In genomic region chr16:15493416-15494181, GRCh38 we compare ENCODE assay signal across 10 cellular contexts. TPM values are rescaled to one million over a fixed set of nuclear protein-coding genes. Genes with fewer than 3 reads are reported as not detected.
DNase-seq lines count a peak whose midpoint lies in the region; ATAC-seq and TF ChIP-seq lines count a peak whose summit lies in the region.
"Had no signal": no experiment of that assay in that cellular context is flagged by ENCODE, and none has a peak within 500 bp of the region (broad histone marks: within the 10 kb centered on the region; RNA-seq: fewer than 3 reads in every experiment).

No MANE protein-coding gene starts in this region.

- H3K4me2 ChIP-seq in neural progenitor cell = no peak overlapping the region

- CTCF ChIA-PET in RWPE1 (lab: Yijun Ruan, JAX) = no interaction called here

- intact Hi-C loops in psoas muscle (cut with DNase I) (no loop called here), posterior vena cava (cut with DNase I) (loop anchor here in 1 of 2 donors (5.0 kb wide), 1 partner anchor 61 kb away; the partner anchor contains the start of gene BMERB1)

- H3K4me1 ChIP-seq in psoas muscle (peaks cover 14% of the 10 kb centered on the region), neural progenitor cell (peaks cover 19% of the 10 kb centered on the region)

- H3K27me3 ChIP-seq in psoas muscle (ENCODE audit: insufficient read depth in 3 of 3, low read length in 2 of 3) (no peaks in the 10 kb centered on the region), neural progenitor cell (no peaks in the 10 kb centered on the region)
- H3K27me3 ChIP-seq: adrenal gland had no signal

- H3K4me3 Mint-ChIP-seq in neural progenitor cell = no peak overlapping the region

- no peak for TF ChIP-seq CTCF in psoas muscle (IDR thresholded peaks at IDR 0.05)
- no peak for TF ChIP-seq CTCF in neural progenitor cell (IDR thresholded peaks at IDR 0.05)
- no peak for TF ChIP-seq CTCF in RWPE1 (conservative IDR thresholded peaks at IDR 0.05; ENCODE audit: low read depth)

- POLR2A ChIA-PET in RWPE1 (lab: Yijun Ruan, JAX; ENCODE audit: low non-redundant PET) = no interaction called here

- H3K9me3 ChIP-seq in psoas muscle = no peaks in the 10 kb centered on the region
- no peaks in the 10 kb centered on the region for H3K9me3 ChIP-seq in neural progenitor cell (ENCODE audit: low read depth)
- H3K9me3 ChIP-seq: adrenal gland had no signal

- no peak overlapping the region for H3K27ac Mint-ChIP-seq in neural progenitor cell

- H4K20me1 ChIP-seq in neural progenitor cell (ENCODE audit: low read depth) = peaks cover 19% of the 10 kb centered on the region

- peak overlapping the region; percentile 15 for H3K27ac ChIP-seq in psoas muscle
- H3K27ac ChIP-seq in neural progenitor cell = no peak overlapping the region
- H3K27ac ChIP-seq in RWPE1 = no peak overlapping the region

- ATAC-seq in psoas muscle = no peak

- H3K36me3 ChIP-seq in psoas muscle (ENCODE audit: insufficient read depth in 1 of 2, low read depth in 1 of 2) = no peaks in the 10 kb centered on the region
- H3K36me3 ChIP-seq in neural progenitor cell = no peaks in the 10 kb centered on the region
- H3K36me3 ChIP-seq: adrenal gland had no signal

- H3K79me2 ChIP-seq in neural progenitor cell (ENCODE audit: low read depth) = no peaks in the 10 kb centered on the region

- no peak overlapping the region for H3K9ac ChIP-seq in neural progenitor cell

- peaks cover 4% of the 10 kb centered on the region for H3K4me1 Mint-ChIP-seq in neural progenitor cell

- 63 to 70% (median 68%) methylated on average over 10 of the region's 10 CpGs for WGBS in psoas muscle, 3 donors

- peaks cover 8% of the 10 kb centered on the region for H3K9me3 Mint-ChIP-seq in neural progenitor cell

- DNase-seq in EH (ENCODE audit: low read depth) = peak; percentile 90
- DNase-seq in NCI-H446 (lab: John Stamatoyannopoulos, UW) = peak; percentile 74 to 86
- DNase-seq in dermis blood vessel endothelial cell = peak; percentile 26
- DNase-seq in psoas muscle = no peak
- no peak for DNase-seq in neural progenitor cell (ENCODE audit: low spot score)
- DNase-seq in posterior vena cava (ENCODE audit: low spot score) = no peak
- no peak for DNase-seq in NCI-H2196 (lab: John Stamatoyannopoulos, UW; ENCODE audit: unreplicated experiment)
- no peak for DNase-seq in RWPE1 (ENCODE audit: low spot score)
- DNase-seq: occipital lobe had no signal

- peaks cover 6% of the 10 kb centered on the region for H3K36me3 Mint-ChIP-seq in neural progenitor cell

- H3K27me3 Mint-ChIP-seq in neural progenitor cell (ENCODE audit: insufficient read depth, low read depth) = no peaks in the 10 kb centered on the region

- peaks cover 17% of the 10 kb centered on the region for H3F3A ChIP-seq in neural progenitor cell (ENCODE audit: low read depth)

- H2AFZ ChIP-seq in neural progenitor cell (replicated peaks) = no peak overlapping the region

- H3K4me3 ChIP-seq in psoas muscle (no peak overlapping the region), neural progenitor cell (no peak overlapping the region)
- H3K4me3 ChIP-seq: adrenal gland had no signal

RNA-seq across cellular contexts. Expression of gene BMERB1, which starts 59.2 kb away (rescaled TPM):
- total RNA-seq in dermis blood vessel endothelial cell (12.5 and 12.6 TPM in 2 replicates), psoas muscle (100 to 1,000 TPM in 2 of 4 donors, 10 to 100 TPM in 2; 31.3 to 133 (median 84.6) TPM), neural progenitor cell (ENCODE audit: low replicate concordance) (39.0 and 44.6 TPM in 2 replicates), posterior vena cava (10 to 100 TPM; 63.6 to 64.0 TPM)
- 10 to 100 TPM; 26.6 to 83.8 (median 38.3) TPM for polyA plus RNA-seq in psoas muscle

Comparison
In these comparisons a context has a peak if more than half of its experiments do, and no peak if none do; other contexts are left out.
1. DNase-seq: peak in EH (single experiment), NCI-H446 (2 of 2) and dermis blood vessel endothelial cell (single experiment); none in psoas muscle (0 of 2), neural progenitor cell (single experiment), posterior vena cava (single experiment), NCI-H2196 (single experiment) and RWPE1 (single experiment).